ENCODE assay signal across 11 cellular contexts in genomic region chr3:143668924-143669790, GRCh38.
A peak's percentile ranks its signal among the peaks of the same experiment; 100 is the strongest.
DNase-seq lines count a peak whose midpoint lies in the region; ATAC-seq and TF ChIP-seq lines count a peak whose summit lies in the region.
"Had no signal": no experiment of that assay in that cellular context is flagged by ENCODE, and none has a peak within 500 bp of the region (broad histone marks: within the 10 kb centered on the region; RNA-seq: fewer than 3 reads in every experiment).

No MANE protein-coding gene starts in this region.

- ATAC-seq in GM18499 (IDR thresholded peaks at IDR 0.05; ENCODE audit: insufficient read depth, unreplicated experiment), result peak; percentile 76
- ATAC-seq in GM21367 (IDR thresholded peaks at IDR 0.05; ENCODE audit: unreplicated experiment), result peak; percentile 94
- peak; percentile 89 for ATAC-seq in HG03135 (IDR thresholded peaks at IDR 0.05; ENCODE audit: unreplicated experiment)

- no peak for TF ChIP-seq POLR2A in erythroblast (IDR thresholded peaks at IDR 0.05; ENCODE audit: low read length)

- CTCF ChIA-PET in HEK293T (lab: Yijun Ruan, JAX), result no interaction called here

- peak; percentile 57 for DNase-seq in fibroblast of mammary gland (ENCODE audit: low read depth)
- DNase-seq in HEK293T (ENCODE audit: extremely low spot score), result no peak
- DNase-seq in erythroblast (lab: John Stamatoyannopoulos, UW), result no peak
- DNase-seq in SIG-M5 (lab: John Stamatoyannopoulos, UW), result no peak
- DNase-seq in AG08396 (ENCODE audit: low spot score), result no peak
- DNase-seq: DMS53; PC-9; stimulated activated CD4-positive, alpha-beta T cell treated with anti-CD3 and anti-CD28 coated beads, Interleukin-4, amount 100 ng/mL, for 4 hours had no signal

- POLR2A ChIA-PET in HEK293T (lab: Yijun Ruan, JAX), result no interaction called here

- TF ChIP-seq CTCF in fibroblast of mammary gland (conservative IDR thresholded peaks at IDR 0.05; ENCODE audit: control insufficient read depth, insufficient read depth, low read depth, low read length), result no peak

- H3K4me3 ChIP-seq in fibroblast of mammary gland (ENCODE audit: control insufficient read depth, low read depth, low read length), result no peak overlapping the region
- H3K4me3 ChIP-seq: PC-9 had no signal

TF ChIP-seq in HEK293T, 16 proteins besides CTCF, POLR2A, EP300 and RAD21:
- TF ChIP-seq SUZ12 (IDR thresholded peaks at IDR 0.05) (no peak), L3MBTL2 (conservative IDR thresholded peaks at IDR 0.05) (no peak), HDGF (IDR thresholded peaks at IDR 0.05; ENCODE audit: borderline replicate concordance) (no peak), NFRKB (IDR thresholded peaks at IDR 0.05) (no peak)
